ENCODE assay signal across 2 cellular contexts in genomic region chr3:30810617-30811016, GRCh38.
TF ChIP-seq lines count a peak whose summit lies in the region.

No MANE protein-coding gene starts in this region.

TF ChIP-seq in SK-N-SH, 30 proteins besides CTCF, POLR2A, EP300 and RAD21 (continued from another document):
- no peak for TF ChIP-seq REST (IDR thresholded peaks at IDR 0.05; ENCODE audit: low read depth, low read length)
- no peak for TF ChIP-seq EZH2phosphoT487 (IDR thresholded peaks at IDR 0.05; ENCODE audit: borderline replicate concordance, low read depth)
- TF ChIP-seq FOSL2 (IDR thresholded peaks at IDR 0.05; ENCODE audit: borderline replicate concordance, low read depth): no peak
- no peak for TF ChIP-seq YY1 (IDR thresholded peaks at IDR 0.05; ENCODE audit: low read depth)
- no peak for TF ChIP-seq POLR2AphosphoS5 (IDR thresholded peaks at IDR 0.05; ENCODE audit: low read depth, low read length)
- no peak for TF ChIP-seq RCOR1 (IDR thresholded peaks at IDR 0.05; ENCODE audit: low read length)
- TF ChIP-seq GATA2 (CRISPR knock-in tag; IDR thresholded peaks at IDR 0.05): no peak
- no peak for TF ChIP-seq USF2 (IDR thresholded peaks at IDR 0.05; ENCODE audit: borderline replicate concordance, low read depth, low read length)

TF ChIP-seq in SK-N-SH treated with all-trans-retinoic acid at 6 μM for 48 hours, 23 proteins besides CTCF, POLR2A, EP300 and RAD21 (continued from another document):
- TF ChIP-seq TSHZ2 (CRISPR knock-in tag; IDR thresholded peaks at IDR 0.05) (no peak), BACH2 (CRISPR knock-in tag; IDR thresholded peaks at IDR 0.05; ENCODE audit: borderline replicate concordance) (no peak), GLIS3 (CRISPR knock-in tag; IDR thresholded peaks at IDR 0.05) (no peak), PPARA (CRISPR knock-in tag; IDR thresholded peaks at IDR 0.05; ENCODE audit: borderline replicate concordance) (no peak), POU6F1 (CRISPR knock-in tag; IDR thresholded peaks at IDR 0.05; ENCODE audit: borderline replicate concordance, low read depth) (no peak), ZNF565 (CRISPR knock-in tag; conservative IDR thresholded peaks at IDR 0.05; ENCODE audit: low read depth) (no peak), RARB (CRISPR knock-in tag; IDR thresholded peaks at IDR 0.05) (no peak), PATZ1 (CRISPR knock-in tag; IDR thresholded peaks at IDR 0.05; ENCODE audit: borderline replicate concordance) (no peak), ISL1 (CRISPR knock-in tag; IDR thresholded peaks at IDR 0.05) (no peak), CSDC2 (CRISPR knock-in tag; IDR thresholded peaks at IDR 0.05) (no peak)
